Comparison of ENCODE assay signal across 10 cellular contexts in genomic region chr5:50415912-50416311, GRCh38. TPM values are rescaled to one million over a fixed set of nuclear protein-coding genes. Genes with fewer than 3 reads are reported as not detected.
DNase-seq lines count a peak whose midpoint lies in the region; ATAC-seq and TF ChIP-seq lines count a peak whose summit lies in the region.
"Had no signal": no experiment of that assay in that cellular context is flagged by ENCODE, and none has a peak within 500 bp of the region (broad histone marks: within the 10 kb centered on the region; RNA-seq: fewer than 3 reads in every experiment).

No MANE protein-coding gene starts in this region.

- no peak overlapping the region for H3K4me3 ChIP-seq in HAP-1
- H3K4me3 ChIP-seq: MG63 had no signal

- no peaks in the 10 kb centered on the region for H3K27me3 Mint-ChIP-seq in progenitor cell of endocrine pancreas

- no peak overlapping the region for H3K4me3 Mint-ChIP-seq in progenitor cell of endocrine pancreas (ENCODE audit: low read depth)

- peaks cover 4% of the 10 kb centered on the region for H3K36me3 Mint-ChIP-seq in progenitor cell of endocrine pancreas (ENCODE audit: insufficient read depth)

- H3K9me3 Mint-ChIP-seq in progenitor cell of endocrine pancreas (ENCODE audit: low read depth) = peaks cover 4% of the 10 kb centered on the region

- peaks cover 2% of the 10 kb centered on the region for H3K4me1 Mint-ChIP-seq in progenitor cell of endocrine pancreas (ENCODE audit: low read depth)

- H3K36me3 ChIP-seq in HAP-1 (replicated peaks) = no peaks in the 10 kb centered on the region
- H3K36me3 ChIP-seq: MG63 had no signal

- peaks cover 12% of the 10 kb centered on the region for H3K4me1 ChIP-seq in HAP-1

- ATAC-seq in GM18861 (IDR thresholded peaks at IDR 0.05; ENCODE audit: unreplicated experiment) (peak; percentile 93), GM21390 (IDR thresholded peaks at IDR 0.05; ENCODE audit: unreplicated experiment) (peak; percentile 93), HG03139 (IDR thresholded peaks at IDR 0.05; ENCODE audit: unreplicated experiment) (peak; percentile 85)

- H3K9me3 ChIP-seq in HAP-1 = no peaks in the 10 kb centered on the region
- H3K9me3 ChIP-seq: MG63 had no signal

- in situ Hi-C loops in HAP-1 (cut with MboI; ENCODE audit: low sequenced_read_pairs) = no loop called here

- no peak overlapping the region for H3K27ac Mint-ChIP-seq in progenitor cell of endocrine pancreas

- TF ChIP-seq CTCF in progenitor cell of endocrine pancreas (IDR thresholded peaks at IDR 0.05; ENCODE audit: unreplicated experiment) = no peak
- no peak for TF ChIP-seq CTCF in GM20000 (IDR thresholded peaks at IDR 0.05; ENCODE audit: extremely low read depth, missing control alignments)

- no peaks in the 10 kb centered on the region for H3K27me3 ChIP-seq in HAP-1 (ENCODE audit: low read depth)
- H3K27me3 ChIP-seq: MG63 had no signal

- peak; percentile 73 for DNase-seq in central memory CD4-positive, alpha-beta T cell
- DNase-seq in medulla oblongata (ENCODE audit: extremely low spot score) = no peak
- DNase-seq in progenitor cell of endocrine pancreas (ENCODE audit: low spot score, unreplicated experiment) = no peak
- DNase-seq in GM20000 (ENCODE audit: low spot score) = no peak
- no peak for DNase-seq in HAP-1 (ENCODE audit: low spot score in 2 of 2)
- DNase-seq: anterior cingulate cortex, MG63 had no signal

RNA-seq across cellular contexts. Expression of gene EMB, which starts 25.2 kb away (rescaled TPM):
- 29.5 and 31.1 TPM in 2 replicates for total RNA-seq in progenitor cell of endocrine pancreas
